Comparison of ENCODE assay signal across 6 cellular contexts in the genomic region with DNA sequence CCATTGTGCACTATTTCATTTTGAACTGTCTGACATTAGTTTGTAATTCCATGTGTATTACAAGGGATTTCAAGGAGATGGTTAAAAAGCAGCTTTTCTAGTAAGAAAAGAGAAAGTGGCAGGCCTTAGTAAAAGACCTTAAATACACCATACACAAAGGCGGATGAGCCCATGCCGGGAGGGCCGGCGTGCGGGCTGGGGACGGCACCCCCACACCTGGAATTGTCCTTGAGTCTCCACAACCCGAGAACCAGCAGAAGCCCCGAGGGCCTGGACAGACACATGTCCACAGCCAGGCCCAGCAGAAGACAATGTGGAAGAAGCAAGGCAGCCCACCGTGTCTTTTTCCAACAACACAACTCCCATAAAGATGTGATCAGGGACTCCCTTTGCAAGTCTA.
"Had no signal": no experiment of that assay in that cellular context is flagged by ENCODE, and none has a peak within 500 bp of the region (broad histone marks: within the 10 kb centered on the region; RNA-seq: fewer than 3 reads in every experiment).

No MANE protein-coding gene starts in this region.

- FAIRE-seq: HepG2 had no signal

- H2AFZ ChIP-seq: GM23338 had no signal

- H3K36me3 ChIP-seq: HAP-1 had no signal

- H3K36me3 Mint-ChIP-seq: IgD-negative memory B cell had no signal

- H3K4me3 Mint-ChIP-seq: GM23338, HFFc6, IgD-negative memory B cell had no signal

- H3K27ac Mint-ChIP-seq: GM23338, HFFc6, IgD-negative memory B cell had no signal

- H3K9me3 ChIP-seq: HAP-1 had no signal

- H3K4me2 ChIP-seq: GM23338 had no signal

- H3K4me1 ChIP-seq: HAP-1 had no signal

- H3K4me3 ChIP-seq: GM23338, HAP-1 had no signal

- H3K27ac ChIP-seq: HL-60 had no signal

- DNase-seq: HFFc6 had no signal

- H3K4me1 Mint-ChIP-seq: GM23338 had no signal
